ENCODE assay signal across 26 cellular contexts in the genomic region with DNA sequence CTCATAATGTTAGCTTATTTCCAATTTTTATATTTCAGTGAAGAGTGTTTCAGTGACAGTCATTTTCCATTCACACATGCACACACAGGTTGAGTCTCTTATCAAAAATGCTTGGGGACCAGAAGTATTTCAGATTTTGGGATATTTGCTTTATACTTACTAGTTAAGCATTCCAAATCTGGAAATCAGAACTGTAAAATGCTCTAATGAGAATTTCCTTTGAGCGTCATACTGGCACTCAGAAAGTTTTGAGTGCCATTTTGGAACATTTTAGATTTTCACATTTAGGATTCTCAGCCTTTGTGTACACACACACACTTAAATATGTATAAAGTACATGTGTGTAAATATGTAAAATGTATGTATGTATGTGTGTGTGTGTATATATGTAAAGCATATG.
DNase-seq lines count a peak whose midpoint lies in the region; ATAC-seq and TF ChIP-seq lines count a peak whose summit lies in the region.
"Had no signal": no experiment of that assay in that cellular context is flagged by ENCODE, and none has a peak within 500 bp of the region (broad histone marks: within the 10 kb centered on the region; RNA-seq: fewer than 3 reads in every experiment).

No MANE protein-coding gene starts in this region.

- peaks cover 33% of the 10 kb centered on the region for H3K4me1 Mint-ChIP-seq in activated CD4-positive, alpha-beta memory T cell treated with anti-CD3 and anti-CD28 coated beads for 36 hours (ENCODE audit: low read depth)
- H3K4me1 Mint-ChIP-seq in activated CD4-positive, alpha-beta memory T cell treated with anti-CD3 and anti-CD28 coated beads, Interleukin-2, amount 10 ng/mL, durations not matched to agents 7 days and 5 days, result peaks cover 17% of the 10 kb centered on the region
- H3K4me1 Mint-ChIP-seq in CD4-positive, CD25-positive, alpha-beta regulatory T cell, result peaks cover 17 to 39% (median 25%) of the 10 kb centered on the region in 4 donors
- peaks cover 15% of the 10 kb centered on the region for H3K4me1 Mint-ChIP-seq in activated T-helper 2 cell treated with anti-CD3 and anti-CD28 coated beads, Interferon-gamma antibody, Interleukin-2, Interleukin-4, amounts not matched to agents 10 μg/mL and 5 μg/mL and 100 μg/mL, durations not matched to agents 14 hours and 24 hours and 36 hours (ENCODE audit: low read depth)
- H3K4me1 Mint-ChIP-seq in natural killer cell, result peaks cover 16 to 24% of the 10 kb centered on the region in 2 donors
- H3K4me1 Mint-ChIP-seq: endodermal cell had no signal

- no peaks in the 10 kb centered on the region for H3K9me3 ChIP-seq in CD4-positive, CD25-positive, alpha-beta regulatory T cell (ENCODE audit: control insufficient read depth in 2 of 2, low read length in 2 of 2)
- H3K9me3 ChIP-seq: breast epithelium, heart right ventricle, transverse colon had no signal

- no peaks in the 10 kb centered on the region for H3K27me3 Mint-ChIP-seq in activated CD4-positive, alpha-beta memory T cell treated with anti-CD3 and anti-CD28 coated beads for 36 hours
- H3K27me3 Mint-ChIP-seq in activated CD4-positive, alpha-beta memory T cell treated with anti-CD3 and anti-CD28 coated beads, Interleukin-2, amount 10 ng/mL, durations not matched to agents 7 days and 5 days, result no peaks in the 10 kb centered on the region
- H3K27me3 Mint-ChIP-seq in CD4-positive, CD25-positive, alpha-beta regulatory T cell, result no peaks in the 10 kb centered on the region
- no peaks in the 10 kb centered on the region for H3K27me3 Mint-ChIP-seq in activated T-helper 2 cell treated with anti-CD3 and anti-CD28 coated beads, Interferon-gamma antibody, Interleukin-2, Interleukin-4, amounts not matched to agents 10 μg/mL and 5 μg/mL and 100 μg/mL, durations not matched to agents 14 hours and 24 hours and 36 hours (ENCODE audit: low read depth)
- H3K27me3 Mint-ChIP-seq in natural killer cell (ENCODE audit: low read depth in 2 of 2), result no peaks in the 10 kb centered on the region
- H3K27me3 Mint-ChIP-seq: activated CD4-positive, alpha-beta T cell treated with anti-CD3 and anti-CD28 coated beads, Interleukin-2, amount 10 ng/mL, durations not matched to agents 24 days and 14 days; CD8-positive, alpha-beta memory T cell had no signal

- H3K36me3 Mint-ChIP-seq in activated CD4-positive, alpha-beta memory T cell treated with anti-CD3 and anti-CD28 coated beads for 36 hours, result peaks cover 62% of the 10 kb centered on the region
- peaks cover 86% of the 10 kb centered on the region for H3K36me3 Mint-ChIP-seq in activated CD4-positive, alpha-beta memory T cell treated with anti-CD3 and anti-CD28 coated beads, Interleukin-2, amount 10 ng/mL, durations not matched to agents 7 days and 5 days (ENCODE audit: low read depth)
- peaks cover 75% of the 10 kb centered on the region for H3K36me3 Mint-ChIP-seq in CD4-positive, CD25-positive, alpha-beta regulatory T cell
- H3K36me3 Mint-ChIP-seq in activated T-helper 2 cell treated with anti-CD3 and anti-CD28 coated beads, Interferon-gamma antibody, Interleukin-2, Interleukin-4, amounts not matched to agents 10 μg/mL and 5 μg/mL and 100 μg/mL, durations not matched to agents 14 hours and 24 hours and 36 hours (ENCODE audit: low read depth), result peaks cover 78% of the 10 kb centered on the region
- H3K36me3 Mint-ChIP-seq in natural killer cell, result peaks cover 35% of the 10 kb centered on the region

- no peaks in the 10 kb centered on the region for H3K27me3 ChIP-seq in CD4-positive, CD25-positive, alpha-beta regulatory T cell (ENCODE audit: control insufficient read depth, insufficient read depth, low read length)
- H3K27me3 ChIP-seq: breast epithelium, heart right ventricle, transverse colon had no signal

- H3K4me3 ChIP-seq in CD4-positive, CD25-positive, alpha-beta regulatory T cell (ENCODE audit: low read depth, low read length), result no peak overlapping the region
- H3K4me3 ChIP-seq: breast epithelium, coronary artery, heart right ventricle, transverse colon had no signal

- H3K27ac Mint-ChIP-seq in activated CD4-positive, alpha-beta memory T cell treated with anti-CD3 and anti-CD28 coated beads for 36 hours, result peak overlapping the region; percentile 12
- H3K27ac Mint-ChIP-seq in activated CD4-positive, alpha-beta memory T cell treated with anti-CD3 and anti-CD28 coated beads, Interleukin-2, amount 10 ng/mL, durations not matched to agents 7 days and 5 days, result no peak overlapping the region
- H3K27ac Mint-ChIP-seq in CD4-positive, CD25-positive, alpha-beta regulatory T cell, result peak overlapping the region in 2 of 3 donors; percentile 2 to 67
- H3K27ac Mint-ChIP-seq in activated T-helper 2 cell treated with anti-CD3 and anti-CD28 coated beads, Interferon-gamma antibody, Interleukin-2, Interleukin-4, amounts not matched to agents 10 μg/mL and 5 μg/mL and 100 μg/mL, durations not matched to agents 14 hours and 24 hours and 36 hours, result peak overlapping the region; percentile 55
- H3K27ac Mint-ChIP-seq in natural killer cell, result peak overlapping the region; percentile 56 to 71
- H3K27ac Mint-ChIP-seq: endodermal cell had no signal

- no peak for ATAC-seq in CD4-positive, CD25-positive, alpha-beta regulatory T cell (ENCODE audit: low read depth in 2 of 2)
- ATAC-seq in natural killer cell (no peak), HG02938 (IDR thresholded peaks at IDR 0.05; ENCODE audit: unreplicated experiment) (no peak)
- ATAC-seq: esophagus mucosa, heart right ventricle, SK-N-SH treated with all-trans-retinoic acid at 6 μM for 48 hours had no signal

- H3K4me3 Mint-ChIP-seq in activated CD4-positive, alpha-beta memory T cell treated with anti-CD3 and anti-CD28 coated beads for 36 hours, result no peak overlapping the region
- no peak overlapping the region for H3K4me3 Mint-ChIP-seq in activated CD4-positive, alpha-beta memory T cell treated with anti-CD3 and anti-CD28 coated beads, Interleukin-2, amount 10 ng/mL, durations not matched to agents 7 days and 5 days
- no peak overlapping the region for H3K4me3 Mint-ChIP-seq in CD4-positive, CD25-positive, alpha-beta regulatory T cell
- H3K4me3 Mint-ChIP-seq in activated T-helper 2 cell treated with anti-CD3 and anti-CD28 coated beads, Interferon-gamma antibody, Interleukin-2, Interleukin-4, amounts not matched to agents 10 μg/mL and 5 μg/mL and 100 μg/mL, durations not matched to agents 14 hours and 24 hours and 36 hours (ENCODE audit: low read depth), result no peak overlapping the region
- H3K4me3 Mint-ChIP-seq in natural killer cell, result no peak overlapping the region
- H3K4me3 Mint-ChIP-seq: activated CD4-positive, alpha-beta T cell treated with anti-CD3 and anti-CD28 coated beads, Interleukin-2, amount 10 ng/mL, durations not matched to agents 24 days and 14 days; CD8-positive, alpha-beta memory T cell; endodermal cell had no signal

- intact Hi-C loops in activated CD4-positive, alpha-beta memory T cell treated with anti-CD3 and anti-CD28 coated beads for 36 hours (cut with micrococcal nuclease), result no loop called here
- intact Hi-C loops in activated T-helper 2 cell treated with anti-CD3 and anti-CD28 coated beads, Interferon-gamma antibody, Interleukin-2, Interleukin-4, amounts not matched to agents 10 μg/mL and 5 μg/mL and 100 μg/mL, durations not matched to agents 14 hours and 24 hours and 36 hours (cut with micrococcal nuclease), result no loop called here
- intact Hi-C loops in natural killer cell (cut with micrococcal nuclease), result no loop called here

- DNase-seq in activated CD4-positive, alpha-beta memory T cell treated with anti-CD3 and anti-CD28 coated beads for 36 hours, result no peak
- DNase-seq in activated CD4-positive, alpha-beta memory T cell treated with anti-CD3 and anti-CD28 coated beads, Interleukin-2, amount 10 ng/mL, durations not matched to agents 7 days and 5 days, result no peak
- no peak for DNase-seq in CD4-positive, CD25-positive, alpha-beta regulatory T cell
- DNase-seq in activated T-helper 2 cell treated with anti-CD3 and anti-CD28 coated beads, Interferon-gamma antibody, Interleukin-2, Interleukin-4, amounts not matched to agents 10 μg/mL and 5 μg/mL and 100 μg/mL, durations not matched to agents 14 hours and 24 hours and 36 hours (ENCODE audit: low spot score), result no peak
- DNase-seq in natural killer cell (no peak), NCI-H2227 treated with DMSO at 0.1 percent for 48 hours (lab: John Stamatoyannopoulos, UW) (no peak), GM19238 (ENCODE audit: insufficient read length, low spot score) (no peak)
- DNase-seq: activated CD4-positive, alpha-beta T cell treated with anti-CD3 and anti-CD28 coated beads, Interleukin-2, amount 10 ng/mL, durations not matched to agents 24 days and 14 days; activated CD8-positive, alpha-beta memory T cell treated with anti-CD3 and anti-CD28 coated beads, Interleukin-2, amount 50 U/mL, for 4 hours; activated gamma-delta T cell; amygdala; CD8-positive, alpha-beta memory T cell; endodermal cell; foreskin fibroblast; heart right ventricle; NCI-H146; NCI-H510A treated with DMSO at 0.1 percent for 48 hours; nucleus accumbens; T-helper 9 cell; transverse colon had no signal

- no peaks in the 10 kb centered on the region for H3K4me1 ChIP-seq in CD4-positive, CD25-positive, alpha-beta regulatory T cell (ENCODE audit: control insufficient read depth, insufficient read depth, low read length, poor library complexity, severe bottlenecking)
- H3K4me1 ChIP-seq: breast epithelium had no signal

- H3K36me3 ChIP-seq in CD4-positive, CD25-positive, alpha-beta regulatory T cell (ENCODE audit: control insufficient read depth, insufficient read depth, low read length), result peaks cover 95% of the 10 kb centered on the region

- no peak for TF ChIP-seq CTCF in natural killer cell (IDR thresholded peaks at IDR 0.05)

- POLR2A ChIA-PET in activated CD4-positive, alpha-beta memory T cell treated with anti-CD3 and anti-CD28 coated beads for 36 hours (lab: Charles Lee), result no interaction called here
- POLR2A ChIA-PET in activated CD4-positive, alpha-beta memory T cell treated with anti-CD3 and anti-CD28 coated beads, Interleukin-2, amount 10 ng/mL, durations not matched to agents 7 days and 5 days (lab: Charles Lee), result interaction anchor here (1.6 kb wide), 1 partner anchor 9 kb away, joined by 8 read pairs; no protein-coding TSS in a partner anchor

- no peaks in the 10 kb centered on the region for H3K9me3 Mint-ChIP-seq in activated CD4-positive, alpha-beta memory T cell treated with anti-CD3 and anti-CD28 coated beads for 36 hours
- no peaks in the 10 kb centered on the region for H3K9me3 Mint-ChIP-seq in activated CD4-positive, alpha-beta memory T cell treated with anti-CD3 and anti-CD28 coated beads, Interleukin-2, amount 10 ng/mL, durations not matched to agents 7 days and 5 days
- H3K9me3 Mint-ChIP-seq in CD4-positive, CD25-positive, alpha-beta regulatory T cell, result peaks cover 0 to 2% (median 0%) of the 10 kb centered on the region in 7 donors
- no peaks in the 10 kb centered on the region for H3K9me3 Mint-ChIP-seq in activated T-helper 2 cell treated with anti-CD3 and anti-CD28 coated beads, Interferon-gamma antibody, Interleukin-2, Interleukin-4, amounts not matched to agents 10 μg/mL and 5 μg/mL and 100 μg/mL, durations not matched to agents 14 hours and 24 hours and 36 hours
- no peaks in the 10 kb centered on the region for H3K9me3 Mint-ChIP-seq in natural killer cell
- H3K9me3 Mint-ChIP-seq: activated CD4-positive, alpha-beta T cell treated with anti-CD3 and anti-CD28 coated beads, Interleukin-2, amount 10 ng/mL, durations not matched to agents 24 days and 14 days; CD8-positive, alpha-beta memory T cell; endodermal cell had no signal

- no peak overlapping the region for H3K27ac ChIP-seq in CD4-positive, CD25-positive, alpha-beta regulatory T cell (ENCODE audit: insufficient read depth, low read length, poor library complexity, severe bottlenecking)
- H3K27ac ChIP-seq: breast epithelium, coronary artery, VCaP had no signal

- CTCF ChIA-PET in activated CD4-positive, alpha-beta memory T cell treated with anti-CD3 and anti-CD28 coated beads for 36 hours (lab: Charles Lee), result interaction anchor here (2.0 kb wide), 1 partner anchor 173 kb away, joined by 6 read pairs; no protein-coding TSS in a partner anchor
- CTCF ChIA-PET in activated CD4-positive, alpha-beta memory T cell treated with anti-CD3 and anti-CD28 coated beads, Interleukin-2, amount 10 ng/mL, durations not matched to agents 7 days and 5 days (lab: Charles Lee), result no interaction called here
